27 cellular contexts compared by ENCODE assay signal in the genomic region with DNA sequence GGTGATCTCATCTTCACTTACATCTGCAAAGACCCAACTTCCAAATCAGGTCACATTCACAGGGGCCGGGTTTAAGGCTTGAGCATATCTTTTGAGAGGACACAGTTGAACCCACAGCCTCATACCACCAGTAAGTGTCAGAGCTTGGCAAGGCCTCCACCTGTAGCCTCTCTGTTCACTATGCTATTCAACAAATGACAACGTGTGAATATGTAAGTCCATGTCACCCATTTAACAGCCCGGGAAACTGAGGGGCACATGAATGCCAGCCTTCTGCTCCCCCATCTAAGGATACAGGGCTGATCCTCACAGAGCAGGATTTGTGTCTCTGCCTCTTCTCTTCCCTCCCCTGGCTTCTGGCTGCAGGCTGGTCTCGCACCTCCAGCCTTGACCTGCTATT. TPM values are rescaled to one million over a fixed set of nuclear protein-coding genes. Genes with fewer than 3 reads are reported as not detected.
DNase-seq lines count a peak whose midpoint lies in the region; ATAC-seq, FAIRE-seq and TF ChIP-seq lines count a peak whose summit lies in the region.
"Had no signal": no experiment of that assay in that cellular context is flagged by ENCODE, and none has a peak within 500 bp of the region (broad histone marks: within the 10 kb centered on the region; RNA-seq: fewer than 3 reads in every experiment).

No MANE protein-coding gene starts in this region.

- no peak overlapping the region for H4K8ac ChIP-seq in neuronal stem cell (ENCODE audit: low read depth, low read length)

- no peak overlapping the region for H3K18ac ChIP-seq in neuronal stem cell (ENCODE audit: low read length)

- POLR2A ChIA-PET in HepG2 (lab: Yijun Ruan, JAX) (no interaction called here), K562 (lab: Yijun Ruan, JAX) (no interaction called here)

- no peak overlapping the region for H3K9ac ChIP-seq in HepG2 (ENCODE audit: insufficient read depth, low read depth, low read length)
- no peak overlapping the region for H3K9ac ChIP-seq in K562 (ENCODE audit: insufficient read depth in 1 of 2, low read depth in 2 of 2, low read length in 2 of 2)
- H3K9ac ChIP-seq in neuronal stem cell (ENCODE audit: low read depth, low read length, poor library complexity) = no peak overlapping the region
- H3K9ac ChIP-seq: BLaER1 treated with 17β-estradiol and CSF1 and Interleukin-3, amounts not matched to agents 10 nM and 100 nM; GM23248 had no signal

- peaks cover 9% of the 10 kb centered on the region for H3K4me1 ChIP-seq in HepG2 (ENCODE audit: insufficient read depth, low read length)
- H3K4me1 ChIP-seq in right lobe of liver = peaks cover 0 to 4% (median 0%) of the 10 kb centered on the region in 4 donors
- H3K4me1 ChIP-seq in K562 (replicated peaks in 1 of 2; ENCODE audit: control insufficient read depth in 2 of 2, insufficient read depth in 2 of 2, low read length in 2 of 2) = peaks cover 0 to 6% of the 10 kb centered on the region in 2 experiments; a peak in 1 of 5 replicates
- peaks cover 8% of the 10 kb centered on the region in 2 donors for H3K4me1 ChIP-seq in neuronal stem cell (ENCODE audit: control insufficient read depth in 2 of 2, insufficient read depth in 1 of 2, low read depth in 1 of 2, low read length in 2 of 2)
- H3K4me1 ChIP-seq: BE2C had no signal

- no peak overlapping the region for H2BK120ac ChIP-seq in neuronal stem cell (ENCODE audit: low read depth, low read length)

- TF ChIP-seq POLR2A in HepG2 (IDR thresholded peaks at IDR 0.05; ENCODE audit: insufficient read depth in 1 of 2, low read depth in 2 of 2, low read length in 2 of 2) = no peak
- TF ChIP-seq POLR2A in right lobe of liver (IDR thresholded peaks at IDR 0.05) = no peak
- no peak for TF ChIP-seq POLR2A in K562 (conservative IDR thresholded peaks at IDR 0.05)

- H3K4me2 ChIP-seq in HepG2 (ENCODE audit: low read depth, low read length) (no peak overlapping the region), K562 (ENCODE audit: insufficient read depth, low read length) (no peak overlapping the region), neuronal stem cell (ENCODE audit: insufficient read depth, low read length, poor library complexity, severe bottlenecking) (no peak overlapping the region)
- H3K4me2 ChIP-seq: A549; BLaER1 treated with 17β-estradiol and CSF1 and Interleukin-3, amounts not matched to agents 10 nM and 100 nM had no signal

- TF ChIP-seq RAD21 in HepG2 (CRISPR knock-in tag; IDR thresholded peaks at IDR 0.05) (no peak), K562 (CRISPR knock-in tag; conservative IDR thresholded peaks at IDR 0.05 in 1 of 2, IDR thresholded peaks at IDR 0.05 in 1 of 2) (no peak)

- H3K79me1 ChIP-seq in neuronal stem cell (ENCODE audit: low read depth, low read length) = no peaks in the 10 kb centered on the region

- H2BK12ac ChIP-seq in neuronal stem cell (ENCODE audit: low read length) = no peak overlapping the region

- CTCF ChIA-PET in HepG2 (lab: Yijun Ruan, JAX; ENCODE audit: low intra/inter-chr PET ratio, low total read pairs) (no interaction called here), K562 (lab: Yijun Ruan, JAX; ENCODE audit: low intra/inter-chr PET ratio) (no interaction called here)

- H3K36me3 ChIP-seq in HepG2 (replicated peaks in 1 of 2; ENCODE audit: control insufficient read depth in 1 of 2, insufficient read depth in 2 of 2, low read length in 2 of 2) (no peaks in the 10 kb centered on the region), right lobe of liver (no peaks in the 10 kb centered on the region), K562 (ENCODE audit: control insufficient read depth, insufficient read depth, low read length) (no peaks in the 10 kb centered on the region), neuronal stem cell (replicated peaks in 1 of 2; ENCODE audit: control insufficient read depth in 2 of 2, insufficient read depth in 2 of 2, low read length in 2 of 2) (no peaks in the 10 kb centered on the region)
- H3K36me3 ChIP-seq: BE2C; BLaER1 treated with 17β-estradiol and CSF1 and Interleukin-3, amounts not matched to agents 10 nM and 100 nM had no signal

- H3K4me3 ChIP-seq in HepG2 (replicated peaks in 1 of 3; ENCODE audit: insufficient read depth in 1 of 3, low read depth in 2 of 3, low read length in 3 of 3) (no peak overlapping the region), right lobe of liver (no peak overlapping the region), K562 (no peak overlapping the region), neuronal stem cell (ENCODE audit: low read length in 2 of 2) (no peak overlapping the region), dorsolateral prefrontal cortex (no peak overlapping the region)
- H3K4me3 ChIP-seq: A549; BLaER1 treated with 17β-estradiol and CSF1 and Interleukin-3, amounts not matched to agents 10 nM and 100 nM; GM12878; GM23248 had no signal

- H2AK5ac ChIP-seq in neuronal stem cell (ENCODE audit: low read depth, low read length) = no peak overlapping the region

- WGBS in HepG2 (ENCODE audit: low lambda C conversion rate) = 20% methylated on average over 4 of the region's 4 CpGs
- WGBS in right lobe of liver (ENCODE audit: insufficient coverage, low coverage, low lambda C conversion rate, missing lambda C conversion rate) = 65% methylated on average over 2 of the region's 4 CpGs
- WGBS in K562 (ENCODE audit: insufficient coverage, low coverage, missing lambda C conversion rate) = 0% methylated on average over 4 of the region's 4 CpGs
- no CpG with 5 or more reads among the region's 4 CpGs for WGBS in neuronal stem cell (ENCODE audit: extremely low coverage in 2 of 2, insufficient read length in 2 of 2, insufficient replicate concordance in 1 of 2), 2 donors

- no peak overlapping the region for H2AFZ ChIP-seq in HepG2 (ENCODE audit: low read length)
- H2AFZ ChIP-seq in K562 (ENCODE audit: low read depth, low read length) = no peak overlapping the region
- H2AFZ ChIP-seq in neuronal stem cell (ENCODE audit: low read length) = no peak overlapping the region
- H2AFZ ChIP-seq: GM23248 had no signal

- in situ Hi-C loops in HepG2 (cut with HindIII; ENCODE audit: extremely low pct_ligation_motif_present, low pct_unique_long_range_greater_than_20kb) = loop anchor here (10.0 kb wide), 1 partner anchor 217 kb away; no protein-coding TSS in a partner anchor
- in situ Hi-C loops in K562 (cut with MboI) = no loop called here

- no peak overlapping the region for H3K14ac ChIP-seq in neuronal stem cell (ENCODE audit: low read length)

- FAIRE-seq in HepG2 (lab: Jason Lieb, UNC) (no peak), K562 (lab: Jason Lieb, UNC) (no peak)
- FAIRE-seq: A549, G401.6, GM12878, GM19239, H1 had no signal

- no TSS peak for BruUV-seq in HepG2 (replicated peaks; lab: Mats Ljungman, UMichigan)
- no TSS peak for BruUV-seq in K562 (replicated peaks; lab: Mats Ljungman, UMichigan)

- H3K9me3 ChIP-seq in HepG2 (ENCODE audit: low read length) (no peaks in the 10 kb centered on the region), right lobe of liver (no peaks in the 10 kb centered on the region), K562 (replicated peaks; ENCODE audit: control insufficient read depth, insufficient read depth, low read depth, low read length) (no peaks in the 10 kb centered on the region), neuronal stem cell (replicated peaks in 1 of 2; ENCODE audit: control insufficient read depth in 2 of 2, insufficient read depth in 1 of 2, low read depth in 1 of 2, low read length in 2 of 2) (peaks cover 7 to 9% of the 10 kb centered on the region in 2 donors)
- H3K9me3 ChIP-seq: A549, BE2C had no signal

- DNase-seq in HepG2 (ENCODE audit: low spot score) (no peak), right lobe of liver (no peak), K562 (ENCODE audit: extremely low read depth in 1 of 4, low spot score in 3 of 4) (no peak), neuronal stem cell (ENCODE audit: low spot score) (no peak), DMS114 treated with DMSO at 0.1 percent for 48 hours (lab: John Stamatoyannopoulos, UW; ENCODE audit: unreplicated experiment) (no peak), NCI-H2107 treated with DMSO at 0.1 percent for 48 hours (lab: John Stamatoyannopoulos, UW; ENCODE audit: unreplicated experiment) (no peak), dorsolateral prefrontal cortex (no peak)
- DNase-seq: 8988T; ACHN; AML-193; BE2C; Calu3; CD4-positive, alpha-beta T cell; CD8-positive, alpha-beta memory T cell; COR-L47; DMS153; DND-41; GM23248; H7 had no signal

- TF ChIP-seq EP300 in HepG2 (IDR thresholded peaks at IDR 0.05; ENCODE audit: low read depth in 2 of 2, low read length in 2 of 2) (no peak), HepG2 (CRISPR knock-in tag; IDR thresholded peaks at IDR 0.05; ENCODE audit: borderline replicate concordance) (no peak), K562 (IDR thresholded peaks at IDR 0.05; ENCODE audit: low read length) (no peak)

- no peaks in the 10 kb centered on the region for H3K79me2 ChIP-seq in HepG2 (ENCODE audit: insufficient read depth, low read length)
- no peaks in the 10 kb centered on the region for H3K79me2 ChIP-seq in K562 (ENCODE audit: control insufficient read depth, insufficient read depth, low read length)

- H4K20me1 ChIP-seq in HepG2 (ENCODE audit: insufficient read depth, low read length) = no peaks in the 10 kb centered on the region; the same call in 1 of the 2 replicates
- H4K20me1 ChIP-seq in K562 (replicated peaks; ENCODE audit: control insufficient read depth, insufficient read depth, low read length) = no peaks in the 10 kb centered on the region; the same call in none of the 2 replicates

- H3K27me3 ChIP-seq in HepG2 (ENCODE audit: control insufficient read depth in 1 of 2, insufficient read depth in 2 of 2, low read length in 2 of 2) (peaks cover 10 to 42% of the 10 kb centered on the region in 2 experiments), right lobe of liver (peaks cover 0 to 10% of the 10 kb centered on the region in 2 donors), K562 (ENCODE audit: control insufficient read depth in 2 of 2, insufficient read depth in 2 of 2, low read length in 2 of 2) (peaks cover 28 to 74% of the 10 kb centered on the region in 2 experiments; a peak in 4 of 5 replicates), neuronal stem cell (ENCODE audit: control insufficient read depth in 3 of 3, insufficient read depth in 3 of 3, low read depth in 1 of 3, low read length in 3 of 3) (peaks cover 6 to 22% (median 18%) of the 10 kb centered on the region in 3 experiments), dorsolateral prefrontal cortex (peaks cover 0 to 24% (median 5%) of the 10 kb centered on the region in 45 donors)

- H2BK15ac ChIP-seq in neuronal stem cell (ENCODE audit: low read length) = peak overlapping the region; percentile 5

- H3K9me1 ChIP-seq in K562 (ENCODE audit: control insufficient read depth, insufficient read depth, low read length) = no peaks in the 10 kb centered on the region

- H2BK5ac ChIP-seq in neuronal stem cell (ENCODE audit: low read length) = no peak overlapping the region

- H3K27ac ChIP-seq in HepG2 (ENCODE audit: extremely low read length, insufficient read depth, low read length) (no peak overlapping the region), right lobe of liver (no peak overlapping the region), K562 (ENCODE audit: extremely low read depth, low read depth, low read length) (no peak overlapping the region), neuronal stem cell (replicated peaks; ENCODE audit: low read length) (no peak overlapping the region), dorsolateral prefrontal cortex (no peak overlapping the region)
- H3K27ac ChIP-seq: A549; BLaER1 treated with 17β-estradiol and CSF1 and Interleukin-3, amounts not matched to agents 10 nM and 100 nM; GM23248 had no signal

- no peak overlapping the region for H3K4ac ChIP-seq in neuronal stem cell (ENCODE audit: low read length)

- ATAC-seq in HepG2 (no peak), right lobe of liver (no peak), K562 (no peak)
- ATAC-seq: A549, GM12878, HCT116 had no signal

- TF ChIP-seq CTCF in HepG2 (CRISPR knock-in tag; IDR thresholded peaks at IDR 0.05) (no peak), right lobe of liver (IDR thresholded peaks at IDR 0.05) (no peak), K562 (IDR thresholded peaks at IDR 0.05 in 2 of 3, conservative IDR thresholded peaks at IDR 0.05 in 1 of 3; ENCODE audit: insufficient read depth in 2 of 3, low read depth in 1 of 3, low read length in 3 of 3) (no peak), dorsolateral prefrontal cortex (IDR thresholded peaks at IDR 0.05 in 54 of 56, conservative IDR thresholded peaks at IDR 0.05 in 2 of 56; ENCODE audit: low read depth in 1 of 56, partially characterized antibody in 56 of 56) (no peak)

- intact Hi-C loops in HepG2 (cut with micrococcal nuclease; ENCODE audit: unreplicated experiment) (no loop called here), right lobe of liver (cut with DNase I) (no loop called here), K562 (cut with micrococcal nuclease) (no loop called here), dorsolateral prefrontal cortex (cut with DNase I) (no loop called here)

- H3K23ac ChIP-seq in neuronal stem cell (ENCODE audit: low read depth, low read length, poor library complexity) = no peak overlapping the region

- H4K91ac ChIP-seq in neuronal stem cell (ENCODE audit: low read depth, low read length, poor library complexity) = no peak overlapping the region

RNA-seq across cellular contexts. Expression of a gene that starts 3.5 kb away (rescaled TPM):
- total RNA-seq in HepG2 (2016; rRNA removed; fragmentation: Illumina TruSeq; extraction: Trizol) = 0.09 and 0.15 TPM in 2 replicates
- not detected in 2 replicates for total RNA-seq in HepG2 (2016; cell fraction: cytosol; rRNA removed; fragmentation: Illumina TruSeq; extraction: Trizol; ENCODE audit: low read depth)
- total RNA-seq in HepG2 (2016; cell fraction: insoluble cytoplasmic fraction; rRNA removed; fragmentation: Illumina TruSeq; extraction: Trizol) = 0.24 TPM in 1 of 2 replicates, not detected in the other
- 0.09 and 0.17 TPM in 2 replicates for total RNA-seq in HepG2 (2016; cell fraction: membrane; rRNA removed; fragmentation: Illumina TruSeq; extraction: Trizol)
- 0.22 TPM in 1 of 2 replicates, not detected in the other for total RNA-seq in HepG2 (2016; cell fraction: nucleus; rRNA removed; fragmentation: Illumina TruSeq; extraction: Trizol)
- polyA plus RNA-seq in HepG2 (2011; rRNA removed) = 0.12 and 0.17 TPM in 2 replicates
- 0.09 and 0.19 TPM in 2 replicates for polyA plus RNA-seq in HepG2 (2011; cell fraction: cytosol; rRNA removed)
- polyA plus RNA-seq in HepG2 (2011; cell fraction: nucleus; rRNA removed) = 0.14 and 0.16 TPM in 2 replicates
- polyA plus RNA-seq in HepG2 (2012) = 0.05 TPM in 1 of 2 replicates, not detected in the other
- polyA plus RNA-seq in HepG2 (2016; cell fraction: cytosol; fragmentation: Illumina TruSeq; extraction: Trizol; ENCODE audit: low read depth) = 0.07 and 0.10 TPM in 2 replicates
- 0.13 TPM in 2 replicates for polyA plus RNA-seq in HepG2 (2016; cell fraction: insoluble cytoplasmic fraction; fragmentation: Illumina TruSeq; extraction: Trizol; ENCODE audit: low read depth)
- 0.15 and 0.18 TPM in 2 replicates for polyA plus RNA-seq in HepG2 (2016; cell fraction: membrane; fragmentation: Illumina TruSeq; extraction: Trizol; ENCODE audit: low read depth)
- 0.33 and 0.39 TPM in 2 replicates for polyA plus RNA-seq in HepG2 (2016; cell fraction: nucleus; fragmentation: Illumina TruSeq; extraction: Trizol; ENCODE audit: insufficient read depth, low read depth)
- 0.18 TPM in 1 of 2 replicates, not detected in the other for polyA minus RNA-seq in HepG2 (2011; rRNA and poly(A)+ RNA removed; ENCODE audit: low replicate concordance)
- 0.26 TPM in 1 of 2 replicates, not detected in the other for polyA minus RNA-seq in HepG2 (2011; cell fraction: cytosol; rRNA and poly(A)+ RNA removed)
- not detected in 2 replicates for polyA minus RNA-seq in HepG2 (2011; cell fraction: nucleus; rRNA and poly(A)+ RNA removed)
- total RNA-seq in right lobe of liver = not detected
- not detected in 2 replicates for total RNA-seq in K562 (2011; cell fraction: chromatin; rRNA removed; ENCODE audit: low replicate concordance)
- not detected in 2 replicates for total RNA-seq in K562 (2011; cell fraction: nucleolus; rRNA removed)
- not detected in 2 replicates for total RNA-seq in K562 (2011; cell fraction: nucleoplasm; rRNA removed)
- total RNA-seq in K562 (2014; rRNA removed) = not detected in 2 replicates
- total RNA-seq in K562 (2014; rRNA removed; fragmentation: Illumina TruSeq; extraction: Trizol) = not detected in 2 replicates
- total RNA-seq in K562 (2015; rRNA removed; fragmentation: Illumina TruSeq; extraction: Trizol) = not detected in 2 replicates
- not detected in 2 replicates for total RNA-seq in K562 (2021)
- polyA plus RNA-seq in K562 (2011; rRNA removed) = not detected in 2 replicates
- not detected in 2 replicates for polyA plus RNA-seq in K562 (2011; cell fraction: cytosol; rRNA removed)
- not detected in 2 replicates for polyA plus RNA-seq in K562 (2011; cell fraction: nucleus; rRNA removed)
- polyA plus RNA-seq in K562 (2012) = not detected in 2 replicates
- not detected in 2 replicates for polyA plus RNA-seq in K562 (2014; fragmentation: Illumina TruSeq; extraction: Trizol)
- not detected for polyA plus RNA-seq in K562 (2014; fragmentation: Nextera tagmentation; extraction: Ambion mirVana)
- not detected in 2 replicates for polyA plus RNA-seq in K562 (2014; rRNA removed)
- not detected in 2 replicates for polyA minus RNA-seq in K562 (2011; rRNA and poly(A)+ RNA removed)
- polyA minus RNA-seq in K562 (2011; cell fraction: cytosol; rRNA and poly(A)+ RNA removed) = not detected in 2 replicates
- not detected in 2 replicates for polyA minus RNA-seq in K562 (2011; cell fraction: nucleus; rRNA and poly(A)+ RNA removed)
- 0.14 TPM for polyA plus RNA-seq in neuronal stem cell (2013, experiment 1 of 2)
- polyA plus RNA-seq in neuronal stem cell (2013, experiment 2 of 2) = 0.08 TPM
- total RNA-seq in dorsolateral prefrontal cortex = 10 to 100 TPM; 16.9 to 84.7 (median 42.5) TPM
- total RNA-seq: Calu3; CD4-positive, alpha-beta T cell; CD8-positive, alpha-beta memory T cell; GM12878 had no signal
- polyA plus RNA-seq: CD14-positive monocyte; CD8-positive, alpha-beta memory T cell; GM12878 had no signal

Comparison
In these comparisons a context has a peak if more than half of its experiments do, and no peak if none do; other contexts are left out.
1. RNA of a gene that starts 3.5 kb away (total RNA-seq): 16.9 to 84.7 TPM in dorsolateral prefrontal cortex; 0.09 to 0.24 TPM in HepG2, not detected in right lobe of liver and not detected in K562; every median in the first group is over 10 times any median in the second.